ENCODE assay signal across 10 cellular contexts in the genomic region with DNA sequence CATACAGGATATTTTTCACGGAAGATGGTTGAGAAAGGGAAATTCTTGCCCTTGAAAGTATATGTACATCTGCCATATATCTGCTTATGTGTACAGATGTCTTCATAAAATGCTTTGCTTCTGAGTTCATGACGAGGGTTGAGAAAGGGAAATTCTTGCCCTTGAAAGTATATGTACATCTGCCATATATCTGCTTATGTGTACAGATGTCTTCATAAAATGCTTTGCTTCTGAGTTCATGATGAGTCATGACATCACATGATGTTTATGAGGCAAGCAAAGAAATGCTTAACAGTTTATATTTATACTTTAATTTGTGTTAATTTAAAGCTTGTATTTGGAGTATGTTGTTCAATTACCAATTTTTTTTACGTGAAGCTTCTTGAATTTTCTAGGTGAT. TPM values are rescaled to one million over a fixed set of nuclear protein-coding genes. Genes with fewer than 3 reads are reported as not detected.
A peak's percentile ranks its signal among the peaks of the same experiment; 100 is the strongest.
DNase-seq lines count a peak whose midpoint lies in the region; ATAC-seq, FAIRE-seq and TF ChIP-seq lines count a peak whose summit lies in the region.
"Not testable (repeated sequence)": the region's sequence is repeated elsewhere in the genome, so short reads cannot be mapped to it uniquely, and the experiment has no call there.
"Had no signal": no experiment of that assay in that cellular context is flagged by ENCODE, and none has a peak within 500 bp of the region (broad histone marks: within the 10 kb centered on the region; RNA-seq: fewer than 3 reads in every experiment).

No MANE protein-coding gene starts in this region.

- intact Hi-C loops in endothelial cell of umbilical vein (cut with micrococcal nuclease): loop anchor here (10.0 kb wide), 1 partner anchor 696 kb away; no protein-coding TSS in a partner anchor
- intact Hi-C loops in pancreas (cut with DNase I): not testable (repeated sequence)

- H3K9me3 ChIP-seq in SK-N-SH; endothelial cell of umbilical vein (replicated peaks; ENCODE audit: control insufficient read depth, insufficient read depth, low read length); pancreas: not testable (repeated sequence)

- not testable (repeated sequence) for TF ChIP-seq POLR2A in GM12891 (IDR thresholded peaks at IDR 0.05; ENCODE audit: low read depth, low read length); endothelial cell of umbilical vein (IDR thresholded peaks at IDR 0.05; ENCODE audit: low read depth, low read length)

- POLR2A ChIA-PET in SK-N-SH (lab: Yijun Ruan, JAX); endothelial cell of umbilical vein (lab: Charles Lee): not testable (repeated sequence)

- CTCF ChIA-PET in SK-N-SH (lab: Yijun Ruan, JAX) (interaction anchor here (1.8 kb wide), 1 partner anchor 31 kb away, joined by 5 read pairs; a partner anchor contains a TSS), endothelial cell of umbilical vein (lab: Charles Lee) (interaction anchor here (1.3 kb wide), 1 partner anchor 32 kb away, joined by 3 read pairs; no protein-coding TSS in a partner anchor)

- TF ChIP-seq EP300 in SK-N-SH (IDR thresholded peaks at IDR 0.05; ENCODE audit: borderline replicate concordance in 1 of 2, low read depth in 1 of 2, low read length in 1 of 2): not testable (repeated sequence)

- not testable (repeated sequence) for BruUV-seq in endothelial cell of umbilical vein (replicated peaks; lab: Mats Ljungman, UMichigan)

- not testable (repeated sequence) for DNase-seq in GM12891 (ENCODE audit: insufficient read length, low spot score); SK-N-SH; pancreas
- DNase-seq in NCI-H226 (peak; percentile 5), astrocyte of the spinal cord (ENCODE audit: low read depth, low spot score) (peak; percentile 52), endothelial cell of umbilical vein (ENCODE audit: low read depth, low spot score) (peak; percentile 9), foreskin fibroblast (peak; percentile 68 to 82)

- not testable (repeated sequence) for TF ChIP-seq CTCF in SK-N-SH (IDR thresholded peaks at IDR 0.05); astrocyte of the spinal cord (IDR thresholded peaks at IDR 0.05; ENCODE audit: low read depth, low read length); endothelial cell of umbilical vein (IDR thresholded peaks at IDR 0.05; ENCODE audit: extremely low read depth in 1 of 2, insufficient read depth in 1 of 2, low read depth in 1 of 2, low read length in 2 of 2); foreskin fibroblast (IDR thresholded peaks at IDR 0.05; ENCODE audit: low read depth, low read length); pancreas (IDR thresholded peaks at IDR 0.05)

- not testable (repeated sequence) for H3K9ac ChIP-seq in SK-N-SH; endothelial cell of umbilical vein (replicated peaks; ENCODE audit: extremely low read depth, insufficient read depth, low read length)

- H3K4me2 ChIP-seq in SK-N-SH; endothelial cell of umbilical vein (ENCODE audit: insufficient read depth, low read length): not testable (repeated sequence)

- dilution Hi-C loops in endothelial cell of umbilical vein (cut with MboI; ENCODE audit: extremely low pct_ligation_motif_present, low sequenced_read_pairs): not testable (repeated sequence)

- H3K36me3 ChIP-seq in ACC112 (ENCODE audit: insufficient read depth, low read length) (peaks cover 31% of the 10 kb centered on the region), SK-N-SH (replicated peaks in 1 of 2; ENCODE audit: control insufficient read depth in 1 of 2, insufficient read depth in 2 of 2, low read length in 1 of 2) (peaks cover 77 to 83% of the 10 kb centered on the region in 2 experiments), endothelial cell of umbilical vein (ENCODE audit: control insufficient read depth in 2 of 2, extremely low read depth in 1 of 2, insufficient read depth in 2 of 2, low read length in 2 of 2) (peaks cover 0 to 19% of the 10 kb centered on the region in 2 experiments), pancreas (peaks cover 0 to 42% (median 7%) of the 10 kb centered on the region in 3 donors)

- TF ChIP-seq RAD21 in SK-N-SH (IDR thresholded peaks at IDR 0.05; ENCODE audit: low read length): not testable (repeated sequence)

- in situ Hi-C loops in astrocyte of the spinal cord (cut with HindIII; ENCODE audit: low sequenced_read_pairs): not testable (repeated sequence)

- H3K9me2 ChIP-seq in SK-N-SH: not testable (repeated sequence)

- FAIRE-seq in GM12891 (lab: Jason Lieb, UNC) (peak; percentile 73), pancreas (lab: Jason Lieb, UNC) (peak; percentile 17)
- FAIRE-seq in endothelial cell of umbilical vein (lab: Jason Lieb, UNC): not testable (repeated sequence)

- H3K79me2 ChIP-seq in ACC112 (ENCODE audit: control insufficient read depth, insufficient read depth, low read length, unreplicated experiment): peaks cover 16% of the 10 kb centered on the region
- peaks cover 33% of the 10 kb centered on the region for H3K79me2 ChIP-seq in SK-N-SH (ENCODE audit: insufficient read depth)
- H3K79me2 ChIP-seq in endothelial cell of umbilical vein (ENCODE audit: control insufficient read depth, insufficient read depth, low read length): not testable (repeated sequence)

- H3K27me3 ChIP-seq in ACC112 (ENCODE audit: insufficient read depth, low read length); SK-N-SH (ENCODE audit: insufficient read depth); endothelial cell of umbilical vein (ENCODE audit: control insufficient read depth in 2 of 2, insufficient read depth in 2 of 2, low read length in 2 of 2); pancreas: not testable (repeated sequence)

- not testable (repeated sequence) for H3F3A ChIP-seq in SK-N-SH (replicated peaks; ENCODE audit: insufficient read depth)

- 72% methylated on average over 3 of the region's 3 CpGs for WGBS in SK-N-SH (ENCODE audit: low lambda C conversion rate)
- WGBS in pancreas, 2 donors: 94 to 95% methylated on average over 3 of the region's 3 CpGs

- not testable (repeated sequence) for H3K9me1 ChIP-seq in endothelial cell of umbilical vein (replicated peaks; ENCODE audit: control insufficient read depth, extremely low read depth, insufficient read depth, low read length)

- H3K27ac ChIP-seq in ACC112 (ENCODE audit: low read depth, low read length) (peak overlapping the region; percentile 76), SK-N-SH (ENCODE audit: low read depth in 2 of 2, low read length in 1 of 2) (peak overlapping the region in 1 of 2 experiments; percentile 24; a peak in 1 of 4 replicates), endothelial cell of umbilical vein (ENCODE audit: insufficient read depth, low read depth, low read length) (peak overlapping the region; percentile 29)
- H3K27ac ChIP-seq in pancreas: not testable (repeated sequence)

- H3K4me3 ChIP-seq in ACC112 (ENCODE audit: low read depth, low read length); SK-N-SH (ENCODE audit: low read depth in 2 of 2, low read length in 1 of 2); astrocyte of the spinal cord (ENCODE audit: low read depth, low read length); endothelial cell of umbilical vein (replicated peaks in 1 of 3; ENCODE audit: insufficient read depth in 1 of 3, low read depth in 1 of 3, low read length in 3 of 3); foreskin fibroblast (ENCODE audit: low read depth in 1 of 2, low read length in 2 of 2); pancreas: not testable (repeated sequence)

- H4K20me1 ChIP-seq in SK-N-SH (ENCODE audit: insufficient read depth); endothelial cell of umbilical vein (replicated peaks; ENCODE audit: control insufficient read depth, extremely low read depth, insufficient read depth, low read length): not testable (repeated sequence)

- H2AFZ ChIP-seq in ACC112 (ENCODE audit: low read length, unreplicated experiment); SK-N-SH (ENCODE audit: low read depth); endothelial cell of umbilical vein (ENCODE audit: low read depth, low read length): not testable (repeated sequence)

- not testable (repeated sequence) for H3K4me1 ChIP-seq in ACC112 (ENCODE audit: control insufficient read depth, insufficient read depth, low read length, unreplicated experiment); SK-N-SH (ENCODE audit: control insufficient read depth in 1 of 2, insufficient read depth in 2 of 2, low read depth in 1 of 2, low read length in 1 of 2); endothelial cell of umbilical vein (ENCODE audit: control insufficient read depth, extremely low read depth, insufficient read depth, low read length); pancreas

- not testable (repeated sequence) for ATAC-seq in pancreas

RNA-seq across cellular contexts. Expression of a gene that starts 17.5 kb away (rescaled TPM):
- 13.5 TPM for polyA plus RNA-seq in GM12891 (2012; ENCODE audit: low read depth, missing spikeins)
- polyA plus RNA-seq in SK-N-SH (2012; rRNA removed) (18.1 and 24.5 TPM in 2 replicates), endothelial cell of umbilical vein (27.2 and 28.5 TPM in 2 replicates), pancreas (10 to 100 TPM in 1 of 2 donors, 1 to 10 TPM in 1; 6.1 to 11.4 TPM)
- polyA plus RNA-seq in SK-N-SH (2012; cell fraction: cytosol; rRNA removed): 22.6 and 23.9 TPM in 2 replicates
- 15.5 and 22.3 TPM in 2 replicates for polyA plus RNA-seq in SK-N-SH (2012; cell fraction: nucleus; rRNA removed)
- total RNA-seq in endothelial cell of umbilical vein (49.6 and 59.2 TPM in 2 replicates), pancreas (10 to 100 TPM in 5 of 6 donors, 1 to 10 TPM in 1; 7.8 to 22.3 (median 15.2) TPM)
- 18.6 and 20.3 TPM in 2 replicates for polyA plus RNA-seq in endothelial cell of umbilical vein (2011; cell fraction: cytosol; rRNA removed)
- polyA plus RNA-seq in endothelial cell of umbilical vein (2011; cell fraction: nucleus; rRNA removed): 23.2 and 33.8 TPM in 2 replicates
- 19.6 and 26.4 TPM in 2 replicates for polyA plus RNA-seq in endothelial cell of umbilical vein (2012)
- polyA minus RNA-seq in endothelial cell of umbilical vein: 65.4 and 77.9 TPM in 2 replicates
- polyA minus RNA-seq in endothelial cell of umbilical vein (2011; cell fraction: cytosol; rRNA and poly(A)+ RNA removed): 23.9 TPM
- 37.9 and 48.1 TPM in 2 replicates for polyA minus RNA-seq in endothelial cell of umbilical vein (2011; cell fraction: nucleus; rRNA and poly(A)+ RNA removed)

RNA-seq across cellular contexts. Expression of a gene that starts 31.6 kb away (rescaled TPM):
- polyA plus RNA-seq in GM12891 (2012; ENCODE audit: low read depth, missing spikeins): 3.7 TPM
- polyA plus RNA-seq in SK-N-SH (2012; rRNA removed) (4.8 and 6.7 TPM in 2 replicates), endothelial cell of umbilical vein (7.3 and 10.2 TPM in 2 replicates), pancreas (1 to 10 TPM; 3.2 to 6.9 TPM)
- polyA plus RNA-seq in SK-N-SH (2012; cell fraction: cytosol; rRNA removed): 8.6 and 10.0 TPM in 2 replicates
- 3.3 and 6.4 TPM in 2 replicates for polyA plus RNA-seq in SK-N-SH (2012; cell fraction: nucleus; rRNA removed)
- total RNA-seq in endothelial cell of umbilical vein (20.9 and 21.7 TPM in 2 replicates), pancreas (10 to 100 TPM in 1 of 6 donors, 1 to 10 TPM in 5; 6.4 to 11.2 (median 8.9) TPM)
- 10.1 and 10.3 TPM in 2 replicates for polyA plus RNA-seq in endothelial cell of umbilical vein (2011; cell fraction: cytosol; rRNA removed)
- 8.9 and 13.2 TPM in 2 replicates for polyA plus RNA-seq in endothelial cell of umbilical vein (2011; cell fraction: nucleus; rRNA removed)
- 16.4 and 22.2 TPM in 2 replicates for polyA plus RNA-seq in endothelial cell of umbilical vein (2012)
- 12.2 and 12.5 TPM in 2 replicates for polyA minus RNA-seq in endothelial cell of umbilical vein
- 8.2 TPM for polyA minus RNA-seq in endothelial cell of umbilical vein (2011; cell fraction: cytosol; rRNA and poly(A)+ RNA removed)
- polyA minus RNA-seq in endothelial cell of umbilical vein (2011; cell fraction: nucleus; rRNA and poly(A)+ RNA removed): 11.2 and 15.6 TPM in 2 replicates

RNA-seq across cellular contexts. Expression of a gene that starts 52.8 kb away (rescaled TPM):
- polyA plus RNA-seq in GM12891 (2012; ENCODE audit: low read depth, missing spikeins): 0.19 TPM
- polyA plus RNA-seq in SK-N-SH (2012; rRNA removed) (0.02 and 0.03 TPM in 2 replicates), endothelial cell of umbilical vein (0.11 and 0.14 TPM in 2 replicates), pancreas (under 1 TPM; 0.04 to 0.19 TPM)
- 0.04 and 0.05 TPM in 2 replicates for polyA plus RNA-seq in SK-N-SH (2012; cell fraction: cytosol; rRNA removed)
- polyA plus RNA-seq in SK-N-SH (2012; cell fraction: nucleus; rRNA removed): 0.01 TPM in 2 replicates
- total RNA-seq in endothelial cell of umbilical vein (0.35 and 0.49 TPM in 2 replicates), pancreas (under 1 TPM; 0.06 to 0.28 (median 0.14) TPM)
- polyA plus RNA-seq in endothelial cell of umbilical vein (2011; cell fraction: cytosol; rRNA removed): 0.14 and 0.17 TPM in 2 replicates
- polyA plus RNA-seq in endothelial cell of umbilical vein (2011; cell fraction: nucleus; rRNA removed): 0.10 and 0.11 TPM in 2 replicates
- 0.01 and 0.09 TPM in 2 replicates for polyA plus RNA-seq in endothelial cell of umbilical vein (2012)
- 0.05 and 0.13 TPM in 2 replicates for polyA minus RNA-seq in endothelial cell of umbilical vein
- polyA minus RNA-seq in endothelial cell of umbilical vein (2011; cell fraction: cytosol; rRNA and poly(A)+ RNA removed): not detected
- 0.05 and 0.14 TPM in 2 replicates for polyA minus RNA-seq in endothelial cell of umbilical vein (2011; cell fraction: nucleus; rRNA and poly(A)+ RNA removed)
- total RNA-seq: activated B cell treated with CpG ODN at 0.5 μM for 24 hours, right lobe of liver had no signal
